ENCODE assay signal across 1 cellular context in the genomic region with DNA sequence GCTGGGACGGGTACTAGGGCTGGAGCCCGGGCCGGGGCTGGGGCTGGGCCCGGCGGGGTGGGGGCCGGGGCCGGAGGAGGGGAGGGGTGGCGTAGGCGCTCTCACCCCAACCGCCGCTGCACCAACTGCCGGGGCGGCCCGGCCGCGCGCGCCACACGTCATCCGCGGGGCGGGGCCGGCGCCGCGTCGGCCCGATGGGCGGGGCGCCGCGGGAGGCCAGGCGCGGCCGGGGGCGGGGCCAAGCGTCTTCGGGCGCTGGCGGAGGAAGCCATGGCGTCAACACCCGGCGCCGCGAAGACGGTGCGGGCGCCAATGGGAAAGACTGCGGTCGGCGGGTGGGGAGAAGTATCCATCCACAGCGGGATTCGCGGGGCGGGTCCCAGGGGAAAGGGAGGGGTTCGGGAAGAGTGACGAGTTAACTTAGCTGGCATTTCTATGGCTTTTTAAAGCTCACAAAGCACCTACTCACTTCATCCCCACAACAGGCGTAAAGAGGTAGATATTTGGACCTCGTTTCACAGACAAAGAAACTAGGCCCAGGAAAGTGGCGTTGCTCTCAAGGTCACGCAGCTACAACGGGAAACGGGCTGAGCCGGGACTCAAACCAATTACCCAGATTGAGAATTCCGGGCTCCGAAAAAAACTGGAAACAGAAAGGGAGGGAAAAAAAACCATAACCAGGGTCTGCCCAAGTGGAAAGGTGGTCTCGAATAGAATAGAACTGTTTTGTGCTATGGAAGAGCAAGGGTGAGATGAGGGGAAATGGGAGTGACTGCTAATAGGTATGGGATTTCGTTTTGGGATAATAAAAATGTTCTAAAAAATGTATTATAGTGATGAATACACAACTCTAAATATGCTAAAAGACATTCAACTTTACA.
TF ChIP-seq lines count a peak whose summit lies in the region.

A gene with protein sequence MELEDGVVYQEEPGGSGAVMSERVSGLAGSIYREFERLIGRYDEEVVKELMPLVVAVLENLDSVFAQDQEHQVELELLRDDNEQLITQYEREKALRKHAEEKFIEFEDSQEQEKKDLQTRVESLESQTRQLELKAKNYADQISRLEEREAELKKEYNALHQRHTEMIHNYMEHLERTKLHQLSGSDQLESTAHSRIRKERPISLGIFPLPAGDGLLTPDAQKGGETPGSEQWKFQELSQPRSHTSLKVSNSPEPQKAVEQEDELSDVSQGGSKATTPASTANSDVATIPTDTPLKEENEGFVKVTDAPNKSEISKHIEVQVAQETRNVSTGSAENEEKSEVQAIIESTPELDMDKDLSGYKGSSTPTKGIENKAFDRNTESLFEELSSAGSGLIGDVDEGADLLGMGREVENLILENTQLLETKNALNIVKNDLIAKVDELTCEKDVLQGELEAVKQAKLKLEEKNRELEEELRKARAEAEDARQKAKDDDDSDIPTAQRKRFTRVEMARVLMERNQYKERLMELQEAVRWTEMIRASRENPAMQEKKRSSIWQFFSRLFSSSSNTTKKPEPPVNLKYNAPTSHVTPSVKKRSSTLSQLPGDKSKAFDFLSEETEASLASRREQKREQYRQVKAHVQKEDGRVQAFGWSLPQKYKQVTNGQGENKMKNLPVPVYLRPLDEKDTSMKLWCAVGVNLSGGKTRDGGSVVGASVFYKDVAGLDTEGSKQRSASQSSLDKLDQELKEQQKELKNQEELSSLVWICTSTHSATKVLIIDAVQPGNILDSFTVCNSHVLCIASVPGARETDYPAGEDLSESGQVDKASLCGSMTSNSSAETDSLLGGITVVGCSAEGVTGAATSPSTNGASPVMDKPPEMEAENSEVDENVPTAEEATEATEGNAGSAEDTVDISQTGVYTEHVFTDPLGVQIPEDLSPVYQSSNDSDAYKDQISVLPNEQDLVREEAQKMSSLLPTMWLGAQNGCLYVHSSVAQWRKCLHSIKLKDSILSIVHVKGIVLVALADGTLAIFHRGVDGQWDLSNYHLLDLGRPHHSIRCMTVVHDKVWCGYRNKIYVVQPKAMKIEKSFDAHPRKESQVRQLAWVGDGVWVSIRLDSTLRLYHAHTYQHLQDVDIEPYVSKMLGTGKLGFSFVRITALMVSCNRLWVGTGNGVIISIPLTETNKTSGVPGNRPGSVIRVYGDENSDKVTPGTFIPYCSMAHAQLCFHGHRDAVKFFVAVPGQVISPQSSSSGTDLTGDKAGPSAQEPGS (N-terminal part only) (minus strand): TSS at position 130 of the 881 bp plus-strand sequence. CDS start 212 bp downstream, outside the sequence.

TF ChIP-seq in GM12878, 131 proteins besides CTCF, POLR2A, EP300 and RAD21 (continued from another document):
- TF ChIP-seq, protein P1, sequence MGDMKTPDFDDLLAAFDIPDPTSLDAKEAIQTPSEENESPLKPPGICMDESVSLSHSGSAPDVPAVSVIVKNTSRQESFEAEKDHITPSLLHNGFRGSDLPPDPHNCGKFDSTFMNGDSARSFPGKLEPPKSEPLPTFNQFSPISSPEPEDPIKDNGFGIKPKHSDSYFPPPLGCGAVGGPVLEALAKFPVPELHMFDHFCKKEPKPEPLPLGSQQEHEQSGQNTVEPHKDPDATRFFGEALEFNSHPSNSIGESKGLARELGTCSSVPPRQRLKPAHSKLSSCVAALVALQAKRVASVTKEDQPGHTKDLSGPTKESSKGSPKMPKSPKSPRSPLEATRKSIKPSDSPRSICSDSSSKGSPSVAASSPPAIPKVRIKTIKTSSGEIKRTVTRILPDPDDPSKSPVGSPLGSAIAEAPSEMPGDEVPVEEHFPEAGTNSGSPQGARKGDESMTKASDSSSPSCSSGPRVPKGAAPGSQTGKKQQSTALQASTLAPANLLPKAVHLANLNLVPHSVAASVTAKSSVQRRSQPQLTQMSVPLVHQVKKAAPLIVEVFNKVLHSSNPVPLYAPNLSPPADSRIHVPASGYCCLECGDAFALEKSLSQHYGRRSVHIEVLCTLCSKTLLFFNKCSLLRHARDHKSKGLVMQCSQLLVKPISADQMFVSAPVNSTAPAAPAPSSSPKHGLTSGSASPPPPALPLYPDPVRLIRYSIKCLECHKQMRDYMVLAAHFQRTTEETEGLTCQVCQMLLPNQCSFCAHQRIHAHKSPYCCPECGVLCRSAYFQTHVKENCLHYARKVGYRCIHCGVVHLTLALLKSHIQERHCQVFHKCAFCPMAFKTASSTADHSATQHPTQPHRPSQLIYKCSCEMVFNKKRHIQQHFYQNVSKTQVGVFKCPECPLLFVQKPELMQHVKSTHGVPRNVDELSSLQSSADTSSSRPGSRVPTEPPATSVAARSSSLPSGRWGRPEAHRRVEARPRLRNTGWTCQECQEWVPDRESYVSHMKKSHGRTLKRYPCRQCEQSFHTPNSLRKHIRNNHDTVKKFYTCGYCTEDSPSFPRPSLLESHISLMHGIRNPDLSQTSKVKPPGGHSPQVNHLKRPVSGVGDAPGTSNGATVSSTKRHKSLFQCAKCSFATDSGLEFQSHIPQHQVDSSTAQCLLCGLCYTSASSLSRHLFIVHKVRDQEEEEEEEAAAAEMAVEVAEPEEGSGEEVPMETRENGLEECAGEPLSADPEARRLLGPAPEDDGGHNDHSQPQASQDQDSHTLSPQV (IDR thresholded peaks at IDR 0.05), result no peak
- TF ChIP-seq, protein P2, sequence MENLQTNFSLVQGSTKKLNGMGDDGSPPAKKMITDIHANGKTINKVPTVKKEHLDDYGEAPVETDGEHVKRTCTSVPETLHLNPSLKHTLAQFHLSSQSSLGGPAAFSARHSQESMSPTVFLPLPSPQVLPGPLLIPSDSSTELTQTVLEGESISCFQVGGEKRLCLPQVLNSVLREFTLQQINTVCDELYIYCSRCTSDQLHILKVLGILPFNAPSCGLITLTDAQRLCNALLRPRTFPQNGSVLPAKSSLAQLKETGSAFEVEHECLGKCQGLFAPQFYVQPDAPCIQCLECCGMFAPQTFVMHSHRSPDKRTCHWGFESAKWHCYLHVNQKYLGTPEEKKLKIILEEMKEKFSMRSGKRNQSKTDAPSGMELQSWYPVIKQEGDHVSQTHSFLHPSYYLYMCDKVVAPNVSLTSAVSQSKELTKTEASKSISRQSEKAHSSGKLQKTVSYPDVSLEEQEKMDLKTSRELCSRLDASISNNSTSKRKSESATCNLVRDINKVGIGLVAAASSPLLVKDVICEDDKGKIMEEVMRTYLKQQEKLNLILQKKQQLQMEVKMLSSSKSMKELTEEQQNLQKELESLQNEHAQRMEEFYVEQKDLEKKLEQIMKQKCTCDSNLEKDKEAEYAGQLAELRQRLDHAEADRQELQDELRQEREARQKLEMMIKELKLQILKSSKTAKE (IDR thresholded peaks at IDR 0.05; ENCODE audit: low read depth, poor library complexity, severe bottlenecking), result peak; percentile 31
- TF ChIP-seq TCF7 (IDR thresholded peaks at IDR 0.05; ENCODE audit: borderline replicate concordance), result no peak
- TF ChIP-seq SMC3 (IDR thresholded peaks at IDR 0.05; ENCODE audit: borderline replicate concordance, low read length), result no peak
- TF ChIP-seq, protein P3, sequence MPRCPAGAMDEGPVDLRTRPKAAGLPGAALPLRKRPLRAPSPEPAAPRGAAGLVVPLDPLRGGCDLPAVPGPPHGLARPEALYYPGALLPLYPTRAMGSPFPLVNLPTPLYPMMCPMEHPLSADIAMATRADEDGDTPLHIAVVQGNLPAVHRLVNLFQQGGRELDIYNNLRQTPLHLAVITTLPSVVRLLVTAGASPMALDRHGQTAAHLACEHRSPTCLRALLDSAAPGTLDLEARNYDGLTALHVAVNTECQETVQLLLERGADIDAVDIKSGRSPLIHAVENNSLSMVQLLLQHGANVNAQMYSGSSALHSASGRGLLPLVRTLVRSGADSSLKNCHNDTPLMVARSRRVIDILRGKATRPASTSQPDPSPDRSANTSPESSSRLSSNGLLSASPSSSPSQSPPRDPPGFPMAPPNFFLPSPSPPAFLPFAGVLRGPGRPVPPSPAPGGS (IDR thresholded peaks at IDR 0.05; ENCODE audit: borderline replicate concordance, insufficient read depth, low read depth, low read length, poor library complexity, severe bottlenecking), result no peak
- no peak for TF ChIP-seq TARDBP (IDR thresholded peaks at IDR 0.05; ENCODE audit: borderline replicate concordance)
